20 cellular contexts compared by ENCODE assay signal in the genomic region with DNA sequence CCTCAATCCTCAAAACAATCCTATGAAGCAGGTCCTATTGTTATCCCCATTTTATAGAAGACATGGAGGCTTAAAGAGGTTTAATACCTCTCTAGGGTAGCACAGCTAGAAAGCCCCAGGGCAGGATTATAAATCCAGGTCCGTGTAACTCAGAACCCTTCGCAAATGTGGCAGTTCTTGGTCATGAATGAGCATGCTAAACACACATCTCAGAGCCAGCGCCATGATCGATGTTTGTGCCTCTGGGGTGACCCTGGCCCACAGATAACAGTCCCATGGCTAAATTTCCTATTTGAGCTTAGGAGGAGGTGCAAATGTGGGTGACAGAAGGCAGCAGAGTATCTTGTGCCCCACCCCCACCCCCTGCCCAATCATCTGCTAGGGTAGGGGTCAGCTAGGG. TPM values are rescaled to one million over a fixed set of nuclear protein-coding genes. Genes with fewer than 3 reads are reported as not detected.
A peak's percentile ranks its signal among the peaks of the same experiment; 100 is the strongest.
DNase-seq lines count a peak whose midpoint lies in the region; ATAC-seq, FAIRE-seq and TF ChIP-seq lines count a peak whose summit lies in the region.
"Had no signal": no experiment of that assay in that cellular context is flagged by ENCODE, and none has a peak within 500 bp of the region (broad histone marks: within the 10 kb centered on the region; RNA-seq: fewer than 3 reads in every experiment).

No MANE protein-coding gene starts in this region.

- ATAC-seq in CD4-positive, CD25-positive, alpha-beta regulatory T cell (ENCODE audit: low read depth in 2 of 2), result no peak
- ATAC-seq in GM18519 (IDR thresholded peaks at IDR 0.05; ENCODE audit: low FRiP score, unreplicated experiment), result no peak
- ATAC-seq: stimulated activated memory B cell treated with anti-CD40 and anti-IgM and Interleukin-4, amounts not matched to agents 10 μg/mL and 1 μg/mL and 100 μg/mL, for 72 hours had no signal

- intact Hi-C loops in posterior vena cava (cut with DNase I), result no loop called here

- peaks cover 11% of the 10 kb centered on the region in 2 experiments for H3K9me3 ChIP-seq in CD4-positive, CD25-positive, alpha-beta regulatory T cell (ENCODE audit: control insufficient read depth in 2 of 2, low read length in 2 of 2)
- peaks cover 6% of the 10 kb centered on the region for H3K9me3 ChIP-seq in CD8-positive, alpha-beta memory T cell (ENCODE audit: low read length)
- H3K9me3 ChIP-seq: thoracic aorta had no signal

- H3K27ac Mint-ChIP-seq in CD4-positive, CD25-positive, alpha-beta regulatory T cell, result peak overlapping the region in 2 of 3 donors; percentile 80 to 91
- H3K27ac Mint-ChIP-seq in CD8-positive, alpha-beta memory T cell, result peak overlapping the region in 7 of 8 donors; percentile 81 to 96 (median 94)
- H3K27ac Mint-ChIP-seq: stimulated activated memory B cell treated with anti-CD40 and anti-IgM and Interleukin-4, amounts not matched to agents 10 μg/mL and 1 μg/mL and 100 μg/mL, for 72 hours had no signal

- TF ChIP-seq CTCF in bronchial epithelial cell (IDR thresholded peaks at IDR 0.05; ENCODE audit: insufficient read depth, low read length, severe bottlenecking), result no peak

- peaks cover 15% of the 10 kb centered on the region for H3K36me3 ChIP-seq in CD4-positive, CD25-positive, alpha-beta regulatory T cell (ENCODE audit: control insufficient read depth, insufficient read depth, low read length)
- H3K36me3 ChIP-seq in CD8-positive, alpha-beta memory T cell (ENCODE audit: insufficient read depth, low read length), result no peaks in the 10 kb centered on the region
- H3K36me3 ChIP-seq in bronchial epithelial cell (ENCODE audit: control insufficient read depth, insufficient read depth, low read length), result peaks cover 1% of the 10 kb centered on the region
- H3K36me3 ChIP-seq: thoracic aorta had no signal

- peak; percentile 64 for FAIRE-seq in bronchial epithelial cell (lab: Jason Lieb, UNC)
- FAIRE-seq: D721Med, endothelial cell of umbilical vein had no signal

- H3K4me3 Mint-ChIP-seq in CD4-positive, CD25-positive, alpha-beta regulatory T cell, result peak overlapping the region; percentile 17 to 88 (median 82)
- H3K4me3 Mint-ChIP-seq in CD8-positive, alpha-beta memory T cell, result peak overlapping the region in 5 of 7 donors; percentile 37 to 90 (median 88)
- H3K4me3 Mint-ChIP-seq: stimulated activated memory B cell treated with anti-CD40 and anti-IgM and Interleukin-4, amounts not matched to agents 10 μg/mL and 1 μg/mL and 100 μg/mL, for 72 hours had no signal

- H3K9me3 Mint-ChIP-seq in CD4-positive, CD25-positive, alpha-beta regulatory T cell, result peaks cover 0 to 20% (median 3%) of the 10 kb centered on the region in 7 donors
- H3K9me3 Mint-ChIP-seq in CD8-positive, alpha-beta memory T cell, result peaks cover 3 to 16% (median 14%) of the 10 kb centered on the region in 5 donors

- H3K4me3 ChIP-seq in CD4-positive, CD25-positive, alpha-beta regulatory T cell (ENCODE audit: low read depth, low read length), result peak overlapping the region; percentile 75
- no peak overlapping the region for H3K4me3 ChIP-seq in CD8-positive, alpha-beta memory T cell (ENCODE audit: low read length)
- H3K4me3 ChIP-seq in bronchial epithelial cell (ENCODE audit: low read depth, low read length), result no peak overlapping the region
- H3K4me3 ChIP-seq: BLaER1 treated with 17β-estradiol and CSF1 and Interleukin-3, amounts not matched to agents 10 nM and 100 nM had no signal

- no peak for DNase-seq in CD4-positive, CD25-positive, alpha-beta regulatory T cell
- no peak for DNase-seq in CD8-positive, alpha-beta memory T cell
- DNase-seq in bronchial epithelial cell (ENCODE audit: low read depth) (no peak), posterior vena cava (ENCODE audit: low spot score) (peak; percentile 45), Kasumi-1 (lab: John Stamatoyannopoulos, UW) (no peak), DMS53 (lab: John Stamatoyannopoulos, UW) (no peak), amniotic stem cell (lab: John Stamatoyannopoulos, UW) (no peak)
- DNase-seq: activated gamma-delta T cell; dermis blood vessel endothelial cell; NCI-H1105; NCI-H2029; NCI-H69; RPMI8226; stimulated activated CD4-positive, alpha-beta T cell treated with anti-CD3 and anti-CD28 coated beads, Interleukin-2, amount 100 ng/mL, for 48 hours had no signal

- H3K27ac ChIP-seq in CD4-positive, CD25-positive, alpha-beta regulatory T cell (ENCODE audit: insufficient read depth, low read length, poor library complexity, severe bottlenecking), result peak overlapping the region; percentile 59
- no peak overlapping the region for H3K27ac ChIP-seq in CD8-positive, alpha-beta memory T cell (ENCODE audit: low read depth, low read length)
- H3K27ac ChIP-seq: BLaER1 treated with 17β-estradiol and CSF1 and Interleukin-3, amounts not matched to agents 10 nM and 100 nM had no signal

- H3K4me1 Mint-ChIP-seq in CD4-positive, CD25-positive, alpha-beta regulatory T cell, result peaks cover 20 to 69% (median 39%) of the 10 kb centered on the region in 4 donors
- peaks cover 39 to 54% (median 46%) of the 10 kb centered on the region in 3 donors for H3K4me1 Mint-ChIP-seq in CD8-positive, alpha-beta memory T cell

- H3K27me3 ChIP-seq in CD4-positive, CD25-positive, alpha-beta regulatory T cell (ENCODE audit: control insufficient read depth, insufficient read depth, low read length), result no peaks in the 10 kb centered on the region
- H3K27me3 ChIP-seq in CD8-positive, alpha-beta memory T cell (ENCODE audit: insufficient read depth, low read length, poor library complexity, severe bottlenecking), result no peaks in the 10 kb centered on the region
- no peaks in the 10 kb centered on the region for H3K27me3 ChIP-seq in bronchial epithelial cell (ENCODE audit: control insufficient read depth, insufficient read depth, low read length)
- H3K27me3 ChIP-seq: BLaER1 treated with 17β-estradiol and CSF1 and Interleukin-3, amounts not matched to agents 10 nM and 100 nM had no signal

- peaks cover 25% of the 10 kb centered on the region for H3K4me1 ChIP-seq in CD4-positive, CD25-positive, alpha-beta regulatory T cell (ENCODE audit: control insufficient read depth, insufficient read depth, low read length, poor library complexity, severe bottlenecking)
- peaks cover 23% of the 10 kb centered on the region for H3K4me1 ChIP-seq in CD8-positive, alpha-beta memory T cell (ENCODE audit: insufficient read depth, low read length)

- CTCF ChIA-PET in CD8-positive, alpha-beta memory T cell (lab: Charles Lee), result interaction anchor here (0.8 to 2.6 kb wide), 3 partner anchors 15 to 47 kb away, joined by 3 to 12 read pairs (median 10); no protein-coding TSS in a partner anchor

- H3K36me3 Mint-ChIP-seq in CD4-positive, CD25-positive, alpha-beta regulatory T cell, result peaks cover 20% of the 10 kb centered on the region
- peaks cover 12 to 20% (median 17%) of the 10 kb centered on the region in 3 donors for H3K36me3 Mint-ChIP-seq in CD8-positive, alpha-beta memory T cell

- POLR2A ChIA-PET in CD8-positive, alpha-beta memory T cell (lab: Charles Lee), result interaction anchor here (1.3 to 1.4 kb wide), 2 partner anchors 10 to 50 kb away, joined by 4 to 8 read pairs; no protein-coding TSS in a partner anchor

- H3K27me3 Mint-ChIP-seq in CD4-positive, CD25-positive, alpha-beta regulatory T cell, result no peaks in the 10 kb centered on the region
- no peaks in the 10 kb centered on the region for H3K27me3 Mint-ChIP-seq in CD8-positive, alpha-beta memory T cell
- H3K27me3 Mint-ChIP-seq: stimulated activated memory B cell treated with anti-CD40 and anti-IgM and Interleukin-4, amounts not matched to agents 10 μg/mL and 1 μg/mL and 100 μg/mL, for 72 hours had no signal

RNA-seq across cellular contexts. Expression of gene DNMT3A, which starts 17.5 kb away (rescaled TPM):
- 81.0 TPM for total RNA-seq in CD4-positive, CD25-positive, alpha-beta regulatory T cell
- polyA plus RNA-seq in CD4-positive, CD25-positive, alpha-beta regulatory T cell, result 10 to 100 TPM in 3 of 4 donors, 1 to 10 TPM in 1; 8.1 to 14.4 (median 11.9) TPM
- total RNA-seq in CD8-positive, alpha-beta memory T cell, result 10 to 100 TPM; 77.9 to 80.7 TPM
- polyA plus RNA-seq in CD8-positive, alpha-beta memory T cell, result 19.4 TPM
- total RNA-seq in bronchial epithelial cell (12.9 and 21.3 TPM in 2 replicates), posterior vena cava (10 to 100 TPM; 25.9 to 26.3 TPM)
